ENCODE assay signal across 20 cellular contexts in the genomic region with DNA sequence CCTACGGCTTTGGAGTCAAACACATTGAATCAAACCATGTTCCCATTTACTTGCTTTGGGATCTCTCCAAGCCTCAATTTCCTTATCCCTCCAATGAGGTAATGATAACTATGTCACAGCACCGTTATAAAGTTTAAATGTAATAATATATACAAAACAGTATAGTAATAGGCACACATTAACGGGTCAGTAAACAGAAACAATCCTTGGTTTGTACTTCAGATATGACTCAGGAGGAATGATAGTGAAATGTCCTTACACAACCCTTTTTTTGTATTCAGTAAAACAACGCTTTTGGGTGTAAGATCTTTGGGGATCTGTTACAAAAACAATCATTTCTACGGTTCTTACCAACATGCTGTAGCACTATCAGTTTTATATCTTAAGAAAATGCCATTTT.
"Had no signal": no experiment of that assay in that cellular context is flagged by ENCODE, and none has a peak within 500 bp of the region (broad histone marks: within the 10 kb centered on the region; RNA-seq: fewer than 3 reads in every experiment).

No MANE protein-coding gene starts in this region.

- DNase-seq: activated CD4-positive, alpha-beta T cell treated with anti-CD3 and anti-CD28 coated beads, Interleukin-2, amount 50 U/mL, for 1 hour; activated CD4-positive, CD25-positive, alpha-beta regulatory T cell; activated naive CD4-positive, alpha-beta T cell treated with anti-CD3 and anti-CD28 coated beads, Interleukin-2, amount 10 ng/mL, durations not matched to agents 7 days and 5 days; activated T-cell treated with anti-CD3 and anti-CD28 coated beads for 4 hours; effector memory CD8-positive, alpha-beta T cell; hippocampal formation; kidney glomerular epithelial cell; lower lobe of right lung; naive thymus-derived CD8-positive, alpha-beta T cell; nucleus accumbens; right lobe of liver; spleen; stimulated activated CD4-positive, alpha-beta T cell treated with anti-CD3 and anti-CD28 coated beads, Interleukin-1b, Interleukin-23, amount 100 ng/mL, for 48 hours; stimulated activated naive B cell treated with anti-CD40 and anti-IgM and Interleukin-4, amounts not matched to agents 10 μg/mL and 1 μg/mL and 100 μg/mL, for 72 hours; transverse colon had no signal

- H3K27ac Mint-ChIP-seq: activated T-helper 17 cell treated with anti-CD3 and anti-CD28 coated beads, Interleukin-2, amount 50 U/mL, for 72 hours; dendritic cell treated with granulocyte-macrophage colony-stimulating factor and Interleukin-4, amounts not matched to agents 40 ng/mL and 50 ng/mL, for 4 days; stimulated activated naive B cell treated with anti-CD40 and anti-IgM and Interleukin-4, amounts not matched to agents 10 μg/mL and 1 μg/mL and 100 μg/mL, for 72 hours had no signal

- H3K36me3 Mint-ChIP-seq: stimulated activated naive B cell treated with anti-CD40 and anti-IgM and Interleukin-4, amounts not matched to agents 10 μg/mL and 1 μg/mL and 100 μg/mL, for 72 hours had no signal

- H3K27me3 ChIP-seq: right lobe of liver, spleen, transverse colon had no signal

- H3K27ac ChIP-seq: epithelial cell of prostate, lower lobe of right lung, prostate gland, right lobe of liver, spleen, transverse colon had no signal

- H3K27me3 Mint-ChIP-seq: activated naive CD4-positive, alpha-beta T cell treated with anti-CD3 and anti-CD28 coated beads, Interleukin-2, amount 10 ng/mL, durations not matched to agents 7 days and 5 days; activated T-helper 17 cell treated with anti-CD3 and anti-CD28 coated beads, Interleukin-2, amount 50 U/mL, for 72 hours; central memory CD8-positive, alpha-beta T cell; dendritic cell treated with granulocyte-macrophage colony-stimulating factor and Interleukin-4, amounts not matched to agents 40 ng/mL and 50 ng/mL, for 4 days; effector memory CD8-positive, alpha-beta T cell; naive thymus-derived CD8-positive, alpha-beta T cell; stimulated activated naive B cell treated with anti-CD40 and anti-IgM and Interleukin-4, amounts not matched to agents 10 μg/mL and 1 μg/mL and 100 μg/mL, for 72 hours had no signal

- ATAC-seq: activated T-helper 17 cell treated with anti-CD3 and anti-CD28 coated beads, Interleukin-2, amount 50 U/mL, for 72 hours; effector memory CD8-positive, alpha-beta T cell had no signal

- H3K4me3 ChIP-seq: lower lobe of right lung, prostate gland, right lobe of liver, spleen, transverse colon had no signal

- H3K4me3 Mint-ChIP-seq: activated T-helper 17 cell treated with anti-CD3 and anti-CD28 coated beads, Interleukin-2, amount 50 U/mL, for 72 hours; central memory CD8-positive, alpha-beta T cell; dendritic cell treated with granulocyte-macrophage colony-stimulating factor and Interleukin-4, amounts not matched to agents 40 ng/mL and 50 ng/mL, for 4 days; stimulated activated naive B cell treated with anti-CD40 and anti-IgM and Interleukin-4, amounts not matched to agents 10 μg/mL and 1 μg/mL and 100 μg/mL, for 72 hours had no signal

- H3K9me3 Mint-ChIP-seq: activated naive CD4-positive, alpha-beta T cell treated with anti-CD3 and anti-CD28 coated beads, Interleukin-2, amount 10 ng/mL, durations not matched to agents 7 days and 5 days; activated T-helper 17 cell treated with anti-CD3 and anti-CD28 coated beads, Interleukin-2, amount 50 U/mL, for 72 hours; central memory CD8-positive, alpha-beta T cell; dendritic cell treated with granulocyte-macrophage colony-stimulating factor and Interleukin-4, amounts not matched to agents 40 ng/mL and 50 ng/mL, for 4 days; effector memory CD8-positive, alpha-beta T cell; naive thymus-derived CD8-positive, alpha-beta T cell; stimulated activated naive B cell treated with anti-CD40 and anti-IgM and Interleukin-4, amounts not matched to agents 10 μg/mL and 1 μg/mL and 100 μg/mL, for 72 hours had no signal

- H3K4me1 ChIP-seq: prostate gland, right lobe of liver had no signal

- H3K4me1 Mint-ChIP-seq: central memory CD8-positive, alpha-beta T cell had no signal

- H3K36me3 ChIP-seq: lower lobe of right lung, prostate gland, right lobe of liver, spleen, transverse colon had no signal

- H3K9me3 ChIP-seq: lower lobe of right lung, prostate gland, right lobe of liver, spleen, transverse colon had no signal
